In genomic region chr3:150169279-150169970, GRCh38 we compare ENCODE assay signal across 25 cellular contexts.
DNase-seq lines count a peak whose midpoint lies in the region; ATAC-seq and TF ChIP-seq lines count a peak whose summit lies in the region.
"Had no signal": no experiment of that assay in that cellular context is flagged by ENCODE, and none has a peak within 500 bp of the region (broad histone marks: within the 10 kb centered on the region; RNA-seq: fewer than 3 reads in every experiment).

No MANE protein-coding gene starts in this region.

- H3K4me1 ChIP-seq in psoas muscle (peaks cover 31% of the 10 kb centered on the region), thyroid gland (peaks cover 0 to 12% of the 10 kb centered on the region in 2 donors)

- H3K9me3 ChIP-seq in psoas muscle (no peaks in the 10 kb centered on the region), thyroid gland (no peaks in the 10 kb centered on the region)
- H3K9me3 ChIP-seq: neutrophil had no signal

- TF ChIP-seq POLR2A in erythroblast (IDR thresholded peaks at IDR 0.05; ENCODE audit: low read length) (no peak), thyroid gland (IDR thresholded peaks at IDR 0.05) (no peak)

- H3K27ac ChIP-seq in psoas muscle, result peak overlapping the region; percentile 76
- no peak overlapping the region for H3K27ac ChIP-seq in thyroid gland
- H3K27ac ChIP-seq: neutrophil had no signal

- no peak for TF ChIP-seq CTCF in psoas muscle (IDR thresholded peaks at IDR 0.05)
- no peak for TF ChIP-seq CTCF in thyroid gland (IDR thresholded peaks at IDR 0.05)

- H3K36me3 ChIP-seq in psoas muscle (ENCODE audit: insufficient read depth in 1 of 2, low read depth in 1 of 2) (no peaks in the 10 kb centered on the region), thyroid gland (no peaks in the 10 kb centered on the region)
- H3K36me3 ChIP-seq: neutrophil had no signal

- H3K27me3 Mint-ChIP-seq in activated CD4-positive, alpha-beta T cell treated with anti-CD3 and anti-CD28 coated beads, Interleukin-2, amount 10 ng/mL, durations not matched to agents 24 days and 14 days, result peaks cover 4% of the 10 kb centered on the region

- no peak overlapping the region for H3K4me3 Mint-ChIP-seq in activated CD4-positive, alpha-beta T cell treated with anti-CD3 and anti-CD28 coated beads, Interleukin-2, amount 10 ng/mL, durations not matched to agents 24 days and 14 days
- H3K4me3 Mint-ChIP-seq: CD8-positive, alpha-beta T cell; dendritic cell treated with granulocyte-macrophage colony-stimulating factor and Interleukin-4, amounts not matched to agents 40 ng/mL and 50 ng/mL, for 4 days; type B pancreatic cell; WTC11 had no signal

- DNase-seq in NCI-H1436 (lab: John Stamatoyannopoulos, UW) (peak; percentile 34), NCI-H1436 treated with DMSO at 0.1 percent for 48 hours (lab: John Stamatoyannopoulos, UW) (no peak), NCI-H446 treated with DMSO at 0.1 percent for 48 hours (lab: John Stamatoyannopoulos, UW) (peak; percentile 54), erythroblast (lab: John Stamatoyannopoulos, UW) (peak; percentile 51 to 57), psoas muscle (no peak), thyroid gland (no peak)
- DNase-seq in activated CD4-positive, alpha-beta T cell treated with anti-CD3 and anti-CD28 coated beads, Interleukin-2, amount 10 ng/mL, durations not matched to agents 24 days and 14 days, result no peak
- DNase-seq in stimulated activated naive CD4-positive, alpha-beta T cell treated with Interleukin-2 at 50 U/mL for 16 hours (lab: John Stamatoyannopoulos, UW), result no peak
- DNase-seq: activated CD4-positive, alpha-beta T cell treated with anti-CD3 and anti-CD28 coated beads, Interleukin-2, amount 50 U/mL, for 4 hours; activated CD8-positive, alpha-beta memory T cell treated with anti-CD3 and anti-CD28 coated beads, Interleukin-2, amount 50 U/mL, for 4 hours; AML-193; CD8-positive, alpha-beta T cell; central memory CD4-positive, alpha-beta T cell; H7; NCI-H526; small intestine; stimulated activated CD4-positive, alpha-beta T cell treated with anti-CD3 and anti-CD28 coated beads, Interleukin-1b, Interleukin-23, amount 100 ng/mL, for 48 hours; T1000 had no signal

- intact Hi-C loops in psoas muscle (cut with DNase I), result loop anchor here in 1 of 2 donors (5.0 kb wide), 3 partner anchors 72 to 132 kb away; no protein-coding TSS in a partner anchor
- intact Hi-C loops in activated CD4-positive, alpha-beta T cell treated with anti-CD3 and anti-CD28 coated beads, Interleukin-2, amount 10 ng/mL, durations not matched to agents 24 days and 14 days (cut with micrococcal nuclease), result no loop called here
- intact Hi-C loops in thyroid gland (cut with DNase I), result no loop called here

- no peaks in the 10 kb centered on the region for H3K9me3 Mint-ChIP-seq in activated CD4-positive, alpha-beta T cell treated with anti-CD3 and anti-CD28 coated beads, Interleukin-2, amount 10 ng/mL, durations not matched to agents 24 days and 14 days
- H3K9me3 Mint-ChIP-seq: activated naive CD4-positive, alpha-beta T cell treated with anti-CD3 and anti-CD28 coated beads, Interleukin-2, amount 50 U/mL, for 72 hours; activated T-helper 2 cell treated with anti-CD3 and anti-CD28 coated beads, Interferon-gamma antibody, Interleukin-2, Interleukin-4, amounts not matched to agents 10 μg/mL and 5 μg/mL and 100 μg/mL, durations not matched to agents 14 hours and 24 hours and 36 hours; CD8-positive, alpha-beta T cell; dendritic cell treated with granulocyte-macrophage colony-stimulating factor and Interleukin-4, amounts not matched to agents 40 ng/mL and 50 ng/mL, for 4 days; type B pancreatic cell; WTC11 had no signal

- H3K36me3 Mint-ChIP-seq in activated CD4-positive, alpha-beta T cell treated with anti-CD3 and anti-CD28 coated beads, Interleukin-2, amount 10 ng/mL, durations not matched to agents 24 days and 14 days (ENCODE audit: low read depth), result peaks cover 1% of the 10 kb centered on the region
- H3K36me3 Mint-ChIP-seq: activated naive CD4-positive, alpha-beta T cell treated with anti-CD3 and anti-CD28 coated beads, Interleukin-2, amount 50 U/mL, for 72 hours; CD8-positive, alpha-beta T cell; type B pancreatic cell; WTC11 had no signal

- 36 to 40% (median 37%) methylated on average over 6 of the region's 6 CpGs for WGBS in psoas muscle, 3 donors
- 62 to 67% methylated on average over 6 of the region's 6 CpGs for WGBS in thyroid gland, 2 donors

- H3K27me3 ChIP-seq in psoas muscle (ENCODE audit: insufficient read depth in 3 of 3, low read length in 2 of 3) (no peaks in the 10 kb centered on the region), thyroid gland (no peaks in the 10 kb centered on the region)
- H3K27me3 ChIP-seq: neutrophil had no signal

- no peaks in the 10 kb centered on the region for H3K4me1 Mint-ChIP-seq in activated CD4-positive, alpha-beta T cell treated with anti-CD3 and anti-CD28 coated beads, Interleukin-2, amount 10 ng/mL, durations not matched to agents 24 days and 14 days

- peak; percentile 19 to 37 (median 34) for ATAC-seq in psoas muscle
- ATAC-seq: activated naive CD4-positive, alpha-beta T cell treated with anti-CD3 and anti-CD28 coated beads, Interleukin-2, amount 50 U/mL, for 72 hours; CD8-positive, alpha-beta T cell; WTC11 had no signal

- H3K4me3 ChIP-seq in psoas muscle (no peak overlapping the region), thyroid gland (replicated peaks in 1 of 3) (no peak overlapping the region)

- no peak overlapping the region for H3K27ac Mint-ChIP-seq in activated CD4-positive, alpha-beta T cell treated with anti-CD3 and anti-CD28 coated beads, Interleukin-2, amount 10 ng/mL, durations not matched to agents 24 days and 14 days
- H3K27ac Mint-ChIP-seq: activated naive CD4-positive, alpha-beta T cell treated with anti-CD3 and anti-CD28 coated beads, Interleukin-2, amount 50 U/mL, for 72 hours; activated T-helper 2 cell treated with anti-CD3 and anti-CD28 coated beads, Interferon-gamma antibody, Interleukin-2, Interleukin-4, amounts not matched to agents 10 μg/mL and 5 μg/mL and 100 μg/mL, durations not matched to agents 14 hours and 24 hours and 36 hours; CD8-positive, alpha-beta T cell; dendritic cell treated with granulocyte-macrophage colony-stimulating factor and Interleukin-4, amounts not matched to agents 40 ng/mL and 50 ng/mL, for 4 days; progenitor cell of endocrine pancreas; type B pancreatic cell; WTC11 had no signal

Comparison
In these comparisons a context has a peak if more than half of its experiments do, and no peak if none do; other contexts are left out.
1. DNase-seq: peak in NCI-H1436 (single experiment), NCI-H446 treated with DMSO at 0.1 percent for 48 hours (single experiment) and erythroblast (2 of 2); none in NCI-H1436 treated with DMSO at 0.1 percent for 48 hours (single experiment), psoas muscle (0 of 2), activated CD4-positive, alpha-beta T cell treated with anti-CD3 and anti-CD28 coated beads, Interleukin-2, amount 10 ng/mL, durations not matched to agents 24 days and 14 days (single experiment), thyroid gland (0 of 2) and stimulated activated naive CD4-positive, alpha-beta T cell treated with Interleukin-2 at 50 U/mL for 16 hours (single experiment).